In the genomic region with DNA sequence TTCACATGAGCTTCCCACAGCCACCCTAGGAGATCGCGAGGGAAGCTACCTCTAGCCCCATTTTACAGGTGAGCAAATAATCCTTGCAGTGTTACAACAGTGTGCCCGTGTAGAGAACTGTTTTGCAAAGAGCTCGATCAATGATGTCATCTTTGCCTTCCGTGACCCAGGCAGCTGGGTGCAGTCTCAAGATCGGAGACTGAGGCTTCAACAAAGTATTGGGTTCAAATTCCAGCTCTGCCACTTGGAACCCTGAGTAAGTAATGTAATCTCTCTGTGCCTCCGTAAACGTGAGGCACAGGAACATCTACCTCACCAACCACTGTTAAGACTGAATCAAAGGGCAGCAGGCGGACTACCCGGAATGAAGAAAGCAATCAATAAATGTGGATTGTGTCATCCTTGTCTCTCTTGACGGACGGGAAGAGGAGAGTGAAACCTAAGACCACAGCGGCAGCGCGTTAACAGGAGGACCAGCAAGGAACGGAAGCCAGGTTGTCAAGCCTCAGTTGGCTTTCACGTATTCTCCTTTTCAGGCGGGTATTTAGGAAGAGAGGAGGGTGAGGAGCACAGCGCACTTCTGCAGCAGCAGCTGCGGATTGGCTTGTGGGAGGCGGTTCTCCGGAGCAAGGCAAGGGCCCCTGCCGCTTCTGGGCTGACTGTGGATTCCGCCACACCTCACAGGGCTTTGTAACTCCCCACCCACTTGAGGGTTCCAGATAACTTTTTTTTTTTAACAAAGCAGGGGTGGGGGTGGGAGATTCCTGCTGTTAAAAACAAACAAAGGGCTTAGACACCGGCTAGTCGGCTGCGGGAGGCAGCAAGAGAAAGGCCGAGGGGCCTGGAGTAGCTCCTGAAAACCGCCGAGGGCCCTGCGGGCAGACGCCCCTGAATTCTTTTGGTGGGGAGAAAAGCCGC, we compare ENCODE assay signal across 8 cellular contexts. TPM values are rescaled to one million over a fixed set of nuclear protein-coding genes. Genes with fewer than 3 reads are reported as not detected.
DNase-seq lines count a peak whose midpoint lies in the region; ATAC-seq, FAIRE-seq and TF ChIP-seq lines count a peak whose summit lies in the region.

No MANE protein-coding gene starts in this region.

- H3K4me1 Mint-ChIP-seq in activated CD8-positive, alpha-beta T cell treated with anti-CD3 and anti-CD28 coated beads for 36 hours (ENCODE audit: low read depth), result peaks cover 32% of the 10 kb centered on the region

- POLR2A ChIA-PET in activated CD8-positive, alpha-beta T cell treated with anti-CD3 and anti-CD28 coated beads for 36 hours (lab: Charles Lee), result interaction anchor here (0.6 to 1.3 kb wide), 7 partner anchors 17 to 60 kb away, joined by 3 to 7 read pairs (median 3); no protein-coding TSS in a partner anchor

- no peak for ATAC-seq in activated CD8-positive, alpha-beta T cell treated with anti-CD3 and anti-CD28 coated beads for 36 hours
- no peak for ATAC-seq in stimulated activated naive CD8-positive, alpha-beta T cell treated with anti-CD3 and anti-CD28 coated beads, Interleukin-15, Interleukin-2, amounts not matched to agents 100 U/mL and 50 U/mL, for 24 hours

- H3K4me1 ChIP-seq in iPS-20b (ENCODE audit: insufficient read depth, low read length), result peaks cover 30% of the 10 kb centered on the region

- H3K9me3 ChIP-seq in iPS-20b (ENCODE audit: insufficient read depth, low read depth, low read length), result no peaks in the 10 kb centered on the region

- TF ChIP-seq CTCF in activated CD8-positive, alpha-beta T cell treated with anti-CD3 and anti-CD28 coated beads for 36 hours (IDR thresholded peaks at IDR 0.05), result no peak

- peaks cover 15% of the 10 kb centered on the region for H3K27me3 Mint-ChIP-seq in activated CD8-positive, alpha-beta T cell treated with anti-CD3 and anti-CD28 coated beads for 36 hours

- no peaks in the 10 kb centered on the region for H3K36me3 ChIP-seq in iPS-20b (ENCODE audit: insufficient read depth, low read depth, low read length)

- CTCF ChIA-PET in activated CD8-positive, alpha-beta T cell treated with anti-CD3 and anti-CD28 coated beads for 36 hours (lab: Charles Lee), result interaction anchor here (1.0 to 1.2 kb wide), 3 partner anchors 17 to 117 kb away, joined by 3 to 4 read pairs (median 3); no protein-coding TSS in a partner anchor

- no peak overlapping the region for H3K27ac ChIP-seq in iPS-20b (ENCODE audit: low read length)

- H3K27me3 ChIP-seq in iPS-20b (ENCODE audit: insufficient read depth, low read length), result peaks cover 73% of the 10 kb centered on the region

- peak overlapping the region; percentile 79 for H3K9ac ChIP-seq in iPS-20b (ENCODE audit: low read depth, low read length)

- H3K4me3 Mint-ChIP-seq in activated CD8-positive, alpha-beta T cell treated with anti-CD3 and anti-CD28 coated beads for 36 hours, result peak overlapping the region; percentile 50

- TF ChIP-seq POLR2A in H54 (IDR thresholded peaks at IDR 0.05; ENCODE audit: low read depth, low read length), result no peak

- H3K9me3 Mint-ChIP-seq in activated CD8-positive, alpha-beta T cell treated with anti-CD3 and anti-CD28 coated beads for 36 hours, result no peaks in the 10 kb centered on the region

- intact Hi-C loops in activated CD8-positive, alpha-beta T cell treated with anti-CD3 and anti-CD28 coated beads for 36 hours (cut with micrococcal nuclease), result no loop called here

- peak overlapping the region; percentile 83 for H3K4me3 ChIP-seq in iPS-20b (ENCODE audit: low read length)

- no peak for FAIRE-seq in H54 (lab: Jason Lieb, UNC)

- DNase-seq in NCI-H748 (lab: John Stamatoyannopoulos, UW; ENCODE audit: unreplicated experiment) (peak; percentile 46), NCI-H748 treated with DMSO at 0.1 percent for 48 hours (lab: John Stamatoyannopoulos, UW) (no peak), H54 (ENCODE audit: insufficient read length, low spot score) (no peak), dermis blood vessel endothelial cell (no peak), NCI-H2196 (lab: John Stamatoyannopoulos, UW; ENCODE audit: unreplicated experiment) (no peak)
- DNase-seq in activated CD8-positive, alpha-beta T cell treated with anti-CD3 and anti-CD28 coated beads for 36 hours, result peak; percentile 26
- DNase-seq in stimulated activated naive CD8-positive, alpha-beta T cell treated with anti-CD3 and anti-CD28 coated beads, Interleukin-15, Interleukin-2, amounts not matched to agents 100 U/mL and 50 U/mL, for 24 hours, result peak; percentile 49

- peaks cover 5% of the 10 kb centered on the region for H3K36me3 Mint-ChIP-seq in activated CD8-positive, alpha-beta T cell treated with anti-CD3 and anti-CD28 coated beads for 36 hours (ENCODE audit: low read depth)

- peak overlapping the region; percentile 3 for H3K27ac Mint-ChIP-seq in activated CD8-positive, alpha-beta T cell treated with anti-CD3 and anti-CD28 coated beads for 36 hours

RNA-seq across cellular contexts. Expression of a gene that starts 1.5 kb away (rescaled TPM):
- total RNA-seq in activated CD8-positive, alpha-beta T cell treated with anti-CD3 and anti-CD28 coated beads for 36 hours, result 10 to 100 TPM; 22.3 to 24.7 TPM
- total RNA-seq in dermis blood vessel endothelial cell, result 16.5 and 29.9 TPM in 2 replicates

Comparison
In these comparisons a context has a peak if more than half of its experiments do, and no peak if none do; other contexts are left out.
1. DNase-seq: peak in NCI-H748 (single experiment), activated CD8-positive, alpha-beta T cell treated with anti-CD3 and anti-CD28 coated beads for 36 hours (single experiment) and stimulated activated naive CD8-positive, alpha-beta T cell treated with anti-CD3 and anti-CD28 coated beads, Interleukin-15, Interleukin-2, amounts not matched to agents 100 U/mL and 50 U/mL, for 24 hours (single experiment); none in NCI-H748 treated with DMSO at 0.1 percent for 48 hours (single experiment), H54 (single experiment), dermis blood vessel endothelial cell (single experiment) and NCI-H2196 (single experiment).